Comparison of ENCODE assay signal across 9 cellular contexts in the genomic region with DNA sequence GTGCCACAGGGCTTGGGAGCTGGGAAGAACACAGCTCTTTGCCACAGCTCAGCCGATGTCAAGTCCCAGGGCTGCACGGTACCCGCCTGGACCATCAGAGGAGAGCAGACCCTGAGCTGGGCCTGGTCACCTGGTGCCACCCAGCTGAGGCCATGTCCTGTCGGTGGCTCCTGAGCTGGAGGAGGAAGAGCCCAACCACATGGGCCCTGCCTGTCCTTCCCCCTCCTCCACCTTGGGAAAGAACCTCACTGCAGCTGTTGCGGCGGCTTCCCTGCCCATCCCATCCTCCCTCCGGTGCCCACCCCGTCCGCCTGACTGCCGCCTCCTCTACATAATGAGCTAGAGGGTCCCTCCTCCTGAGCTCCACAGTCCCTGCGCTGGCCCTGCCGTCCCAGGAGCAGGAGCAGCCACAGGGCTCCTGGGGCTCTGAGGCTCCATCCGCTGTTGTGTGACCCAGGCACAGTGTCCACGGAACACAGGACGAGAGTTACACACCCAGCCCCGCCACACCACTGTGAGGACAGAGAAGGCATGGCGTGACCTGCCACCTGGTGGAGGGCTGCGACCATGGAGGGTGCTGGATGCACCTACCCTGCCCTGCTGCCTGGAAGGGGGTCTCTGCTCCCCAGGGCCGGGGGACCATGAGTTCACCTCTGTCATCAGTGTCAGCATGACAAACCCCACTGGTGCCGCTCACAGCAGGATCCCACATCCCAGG. TPM values are rescaled to one million over a fixed set of nuclear protein-coding genes. Genes with fewer than 3 reads are reported as not detected.
DNase-seq lines count a peak whose midpoint lies in the region; ATAC-seq, FAIRE-seq and TF ChIP-seq lines count a peak whose summit lies in the region.
"Had no signal": no experiment of that assay in that cellular context is flagged by ENCODE, and none has a peak within 500 bp of the region (broad histone marks: within the 10 kb centered on the region; RNA-seq: fewer than 3 reads in every experiment).

No MANE protein-coding gene starts in this region.

- no peak for TF ChIP-seq EP300 in sigmoid colon (IDR thresholded peaks at IDR 0.05)

- H3K9ac ChIP-seq in MM.1S (ENCODE audit: low read length): no peak overlapping the region

- no peak overlapping the region for H2AFZ ChIP-seq in MM.1S (ENCODE audit: low read length)

- H3K79me2 ChIP-seq in MM.1S (ENCODE audit: low read length): no peaks in the 10 kb centered on the region

- no peaks in the 10 kb centered on the region for H3K9me3 Mint-ChIP-seq in activated T-cell treated with anti-CD3 and anti-CD28 coated beads, Interleukin-2, amount 50 U/mL, for 4 hours

- ATAC-seq in activated T-cell treated with anti-CD3 and anti-CD28 coated beads, Interleukin-2, amount 50 U/mL, for 4 hours: peak; percentile 71 to 76
- ATAC-seq in GM18519 (IDR thresholded peaks at IDR 0.05; ENCODE audit: low FRiP score, unreplicated experiment) (no peak), HG03097 (IDR thresholded peaks at IDR 0.05; ENCODE audit: low FRiP score, unreplicated experiment) (no peak)

- H3K4me3 ChIP-seq in MM.1S (ENCODE audit: low read length) (no peak overlapping the region), sigmoid colon (no peak overlapping the region)

- no peak overlapping the region for H3K27ac ChIP-seq in MM.1S (ENCODE audit: low read length)
- H3K27ac ChIP-seq in sigmoid colon: peak overlapping the region in 3 of 4 donors; percentile 66 to 82 (median 73)

- H3K9me2 ChIP-seq in MM.1S (replicated peaks; ENCODE audit: insufficient read depth, low read length): no peaks in the 10 kb centered on the region

- no peaks in the 10 kb centered on the region for H3F3A ChIP-seq in MM.1S (ENCODE audit: insufficient read depth, low read length)

- peak; percentile 17 for DNase-seq in GM04504 (ENCODE audit: low read depth)
- DNase-seq in MM.1S: peak; percentile 38
- DNase-seq in activated T-cell treated with anti-CD3 and anti-CD28 coated beads, Interleukin-2, amount 50 U/mL, for 4 hours: peak; percentile 40
- peak; percentile 56 to 72 for DNase-seq in frontal cortex (ENCODE audit: low spot score in 2 of 2)
- peak; percentile 88 for DNase-seq in sigmoid colon
- no peak for DNase-seq in NCI-H446 treated with DMSO at 0.1 percent for 48 hours (lab: John Stamatoyannopoulos, UW)

- no peaks in the 10 kb centered on the region for H4K20me1 ChIP-seq in MM.1S (ENCODE audit: insufficient read depth, low read length)

- H3K36me3 ChIP-seq in MM.1S (replicated peaks; ENCODE audit: insufficient read depth, low read length) (no peaks in the 10 kb centered on the region), sigmoid colon (peaks cover 0 to 8% (median 0%) of the 10 kb centered on the region in 4 donors)

- H3K9me3 ChIP-seq in MM.1S (replicated peaks; ENCODE audit: insufficient read depth, low read length) (no peaks in the 10 kb centered on the region), sigmoid colon (no peaks in the 10 kb centered on the region)

- H3K4me2 ChIP-seq in MM.1S (ENCODE audit: low read depth, low read length): no peak overlapping the region

- no peaks in the 10 kb centered on the region for H3K27me3 ChIP-seq in MM.1S (replicated peaks; ENCODE audit: insufficient read depth, low read length)
- H3K27me3 ChIP-seq in sigmoid colon: no peaks in the 10 kb centered on the region

- peaks cover 5% of the 10 kb centered on the region for H3K27me3 Mint-ChIP-seq in activated T-cell treated with anti-CD3 and anti-CD28 coated beads, Interleukin-2, amount 50 U/mL, for 4 hours (ENCODE audit: low read depth)

- FAIRE-seq in frontal cortex (lab: Jason Lieb, UNC): no peak
- FAIRE-seq: TTC549 had no signal

- intact Hi-C loops in sigmoid colon (cut with DNase I): loop anchor here (5.0 kb wide), 1 partner anchor 393 kb away; no protein-coding TSS in a partner anchor

- H3K4me3 Mint-ChIP-seq in activated T-cell treated with anti-CD3 and anti-CD28 coated beads, Interleukin-2, amount 50 U/mL, for 4 hours: no peak overlapping the region

- peaks cover 5% of the 10 kb centered on the region for H3K4me1 Mint-ChIP-seq in activated T-cell treated with anti-CD3 and anti-CD28 coated beads, Interleukin-2, amount 50 U/mL, for 4 hours (ENCODE audit: low read depth)

- TF ChIP-seq CTCF in MM.1S (IDR thresholded peaks at IDR 0.05; ENCODE audit: low read length): peak; percentile 71
- peak; percentile 66 to 71 (median 69) for TF ChIP-seq CTCF in sigmoid colon (IDR thresholded peaks at IDR 0.05)

- 29 to 30% methylated on average over 20 of the region's 20 CpGs for WGBS in sigmoid colon, 2 donors

- TF ChIP-seq POLR2A in sigmoid colon (IDR thresholded peaks at IDR 0.05): no peak

- H3K4me1 ChIP-seq in MM.1S (ENCODE audit: low read length) (0 out of 2 replicates have a peak, but pooled peaks cover 8% of the 10 kb centered on the region), sigmoid colon (peaks cover 0 to 37% (median 34%) of the 10 kb centered on the region in 4 donors)

- H3K36me3 Mint-ChIP-seq in activated T-cell treated with anti-CD3 and anti-CD28 coated beads, Interleukin-2, amount 50 U/mL, for 4 hours (ENCODE audit: insufficient read depth): peaks cover 6% of the 10 kb centered on the region

RNA-seq across cellular contexts. Expression of a gene that starts 21.4 kb away (rescaled TPM):
- total RNA-seq in activated T-cell treated with anti-CD3 and anti-CD28 coated beads, Interleukin-2, amount 50 U/mL, for 4 hours: 10 to 100 TPM; 35.7 to 42.4 (median 42.1) TPM
- 10.2 TPM for total RNA-seq in frontal cortex
- 10 to 100 TPM; 15.7 to 28.2 (median 22.2) TPM for total RNA-seq in sigmoid colon
- 10 to 100 TPM; 36.3 to 40.4 (median 37.2) TPM for polyA plus RNA-seq in sigmoid colon

Comparison
In these comparisons a context has a peak if more than half of its experiments do, and no peak if none do; other contexts are left out.
1. ATAC-seq: peak in activated T-cell treated with anti-CD3 and anti-CD28 coated beads, Interleukin-2, amount 50 U/mL, for 4 hours (2 of 2); none in GM18519 (single experiment) and HG03097 (single experiment).